In genomic region chrX:49919617-49920016, GRCh38 we compare ENCODE assay signal across 8 cellular contexts. TPM values are rescaled to one million over a fixed set of nuclear protein-coding genes. Genes with fewer than 3 reads are reported as not detected.
DNase-seq lines count a peak whose midpoint lies in the region; ATAC-seq, FAIRE-seq and TF ChIP-seq lines count a peak whose summit lies in the region.

No MANE protein-coding gene starts in this region.

- H3K4me1 ChIP-seq in A673 (ENCODE audit: insufficient read depth, low read length, poor library complexity, severe bottlenecking) (peaks cover 7% of the 10 kb centered on the region), lower lobe of right lung (no peaks in the 10 kb centered on the region)

- H3K27me3 ChIP-seq in A673 (replicated peaks; ENCODE audit: insufficient read depth, low read depth, low read length, poor library complexity) (no peaks in the 10 kb centered on the region), GM06990 (replicated peaks; ENCODE audit: control insufficient read depth, insufficient read depth, low read length) (no peaks in the 10 kb centered on the region), lower lobe of right lung (ENCODE audit: low read depth) (no peaks in the 10 kb centered on the region)

- H3K27ac ChIP-seq in A673 (ENCODE audit: low read depth, low read length, poor library complexity, severe bottlenecking) (no peak overlapping the region), lower lobe of right lung (no peak overlapping the region)

- H3K4me3 Mint-ChIP-seq in activated T-helper 2 cell treated with anti-CD3 and anti-CD28 coated beads, Interferon-gamma antibody, Interleukin-2, Interleukin-4, amounts not matched to agents 10 μg/mL and 5 μg/mL and 100 μg/mL, durations not matched to agents 14 hours and 24 hours and 36 hours (ENCODE audit: low read depth) = no peak overlapping the region

- no peaks in the 10 kb centered on the region for H3K9me3 Mint-ChIP-seq in activated T-helper 2 cell treated with anti-CD3 and anti-CD28 coated beads, Interferon-gamma antibody, Interleukin-2, Interleukin-4, amounts not matched to agents 10 μg/mL and 5 μg/mL and 100 μg/mL, durations not matched to agents 14 hours and 24 hours and 36 hours

- no peaks in the 10 kb centered on the region for H3K27me3 Mint-ChIP-seq in activated T-helper 2 cell treated with anti-CD3 and anti-CD28 coated beads, Interferon-gamma antibody, Interleukin-2, Interleukin-4, amounts not matched to agents 10 μg/mL and 5 μg/mL and 100 μg/mL, durations not matched to agents 14 hours and 24 hours and 36 hours (ENCODE audit: low read depth)

- H3K4me1 Mint-ChIP-seq in activated T-helper 2 cell treated with anti-CD3 and anti-CD28 coated beads, Interferon-gamma antibody, Interleukin-2, Interleukin-4, amounts not matched to agents 10 μg/mL and 5 μg/mL and 100 μg/mL, durations not matched to agents 14 hours and 24 hours and 36 hours (ENCODE audit: low read depth) = peaks cover 11% of the 10 kb centered on the region

- H3K4me3 ChIP-seq in A673 (ENCODE audit: low read depth, low read length, poor library complexity, severe bottlenecking) (no peak overlapping the region), GM06990 (replicated peaks; ENCODE audit: low read depth, low read length) (no peak overlapping the region), cardiac fibroblast (replicated peaks in 1 of 2; ENCODE audit: low read depth in 2 of 2, low read length in 2 of 2) (no peak overlapping the region), lower lobe of right lung (no peak overlapping the region)

- DNase-seq in A673 (ENCODE audit: low spot score) (peak; percentile 58), GM06990 (ENCODE audit: extremely low read depth, insufficient read length) (no peak), OCI-M1 (lab: John Stamatoyannopoulos, UW) (peak; percentile 56), cardiac fibroblast (ENCODE audit: low read depth in 2 of 2) (peak; percentile 77 to 88), lower lobe of right lung (no peak), urothelium cell line (ENCODE audit: low spot score) (peak; percentile 36), cortex of kidney (lab: John Stamatoyannopoulos, UW) (no peak)
- DNase-seq in activated T-helper 2 cell treated with anti-CD3 and anti-CD28 coated beads, Interferon-gamma antibody, Interleukin-2, Interleukin-4, amounts not matched to agents 10 μg/mL and 5 μg/mL and 100 μg/mL, durations not matched to agents 14 hours and 24 hours and 36 hours (ENCODE audit: low spot score) = no peak

- peaks cover 2% of the 10 kb centered on the region for H3K36me3 Mint-ChIP-seq in activated T-helper 2 cell treated with anti-CD3 and anti-CD28 coated beads, Interferon-gamma antibody, Interleukin-2, Interleukin-4, amounts not matched to agents 10 μg/mL and 5 μg/mL and 100 μg/mL, durations not matched to agents 14 hours and 24 hours and 36 hours (ENCODE audit: low read depth)

- peak; percentile 87 for TF ChIP-seq CTCF in A673 (conservative IDR thresholded peaks at IDR 0.05; ENCODE audit: low read depth, low read length)
- peak; percentile 83 for TF ChIP-seq CTCF in GM06990 (IDR thresholded peaks at IDR 0.05; ENCODE audit: insufficient read depth, low read length, poor library complexity, severe bottlenecking)
- peak; percentile 76 for TF ChIP-seq CTCF in cardiac fibroblast (IDR thresholded peaks at IDR 0.05; ENCODE audit: low read depth, low read length)
- peak; percentile 80 for TF ChIP-seq CTCF in lower lobe of right lung (IDR thresholded peaks at IDR 0.05)

- CTCF ChIA-PET in A673 (lab: Charles Lee) = interaction anchor here (2.1 kb wide), 1 partner anchor 35 kb away, joined by 10 read pairs; no protein-coding TSS in a partner anchor

- BruUV-seq in A673 (replicated peaks; lab: Mats Ljungman, UMichigan) = no TSS peak

- H3K36me3 ChIP-seq in A673 (ENCODE audit: insufficient read depth, low read length, poor library complexity, severe bottlenecking) (no peaks in the 10 kb centered on the region), GM06990 (ENCODE audit: control insufficient read depth, insufficient read depth, low read length) (no peaks in the 10 kb centered on the region), lower lobe of right lung (no peaks in the 10 kb centered on the region)

- no peak for FAIRE-seq in urothelium cell line (lab: Jason Lieb, UNC)

- H3K27ac Mint-ChIP-seq in activated T-helper 2 cell treated with anti-CD3 and anti-CD28 coated beads, Interferon-gamma antibody, Interleukin-2, Interleukin-4, amounts not matched to agents 10 μg/mL and 5 μg/mL and 100 μg/mL, durations not matched to agents 14 hours and 24 hours and 36 hours = no peak overlapping the region

- intact Hi-C loops in A673 (cut with micrococcal nuclease; ENCODE audit: unreplicated experiment) = loop anchor here (5.0 to 10.0 kb wide), 5 partner anchors 37 to 765 kb away; partner anchors contain the start of genes AKAP4 and CCNB3
- intact Hi-C loops in lower lobe of right lung (cut with DNase I) = loop anchor here (10.0 kb wide), 1 partner anchor 165 kb away; no protein-coding TSS in a partner anchor
- intact Hi-C loops in activated T-helper 2 cell treated with anti-CD3 and anti-CD28 coated beads, Interferon-gamma antibody, Interleukin-2, Interleukin-4, amounts not matched to agents 10 μg/mL and 5 μg/mL and 100 μg/mL, durations not matched to agents 14 hours and 24 hours and 36 hours (cut with micrococcal nuclease) = no loop called here

- H3K9me3 ChIP-seq in A673 (ENCODE audit: low read depth, low read length, poor library complexity, severe bottlenecking) = no peaks in the 10 kb centered on the region
- no peaks in the 10 kb centered on the region for H3K9me3 ChIP-seq in lower lobe of right lung

- POLR2A ChIA-PET in A673 (lab: Charles Lee; ENCODE audit: low non-redundant PET) = no interaction called here

- ATAC-seq in lower lobe of right lung = no peak

RNA-seq across cellular contexts. Expression of gene CLCN5, which starts 2.8 kb away (rescaled TPM):
- total RNA-seq in A673 (2021) = 21.4 and 25.3 TPM in 2 replicates
- total RNA-seq in lower lobe of right lung = 12.9 TPM
- 4.5 and 5.6 TPM in 2 replicates for total RNA-seq in activated T-helper 2 cell treated with anti-CD3 and anti-CD28 coated beads, Interferon-gamma antibody, Interleukin-2, Interleukin-4, amounts not matched to agents 10 μg/mL and 5 μg/mL and 100 μg/mL, durations not matched to agents 14 hours and 24 hours and 36 hours

RNA-seq across cellular contexts. Expression of gene USP27X, which starts 40.3 kb away (rescaled TPM):
- 6.4 and 6.7 TPM in 2 replicates for total RNA-seq in A673 (2021)
- 3.1 TPM for total RNA-seq in lower lobe of right lung
- total RNA-seq in activated T-helper 2 cell treated with anti-CD3 and anti-CD28 coated beads, Interferon-gamma antibody, Interleukin-2, Interleukin-4, amounts not matched to agents 10 μg/mL and 5 μg/mL and 100 μg/mL, durations not matched to agents 14 hours and 24 hours and 36 hours = 1.7 TPM in 2 replicates

Comparison
In these comparisons a context has a peak if more than half of its experiments do, and no peak if none do; other contexts are left out.
1. DNase-seq: peak in A673 (single experiment), OCI-M1 (single experiment), cardiac fibroblast (2 of 2) and urothelium cell line (single experiment); none in GM06990 (single experiment), lower lobe of right lung (single experiment), cortex of kidney (single experiment) and activated T-helper 2 cell treated with anti-CD3 and anti-CD28 coated beads, Interferon-gamma antibody, Interleukin-2, Interleukin-4, amounts not matched to agents 10 μg/mL and 5 μg/mL and 100 μg/mL, durations not matched to agents 14 hours and 24 hours and 36 hours (single experiment).
2. Peak in every context shown above with its lines, with median percentiles within 50 percentile points of each other: CTCF ChIP-seq.